In genomic region chr5:170296935-170297588, GRCh38 we compare ENCODE assay signal across 8 cellular contexts. TPM values are rescaled to one million over a fixed set of nuclear protein-coding genes. Genes with fewer than 3 reads are reported as not detected.
DNase-seq lines count a peak whose midpoint lies in the region; ATAC-seq and TF ChIP-seq lines count a peak whose summit lies in the region.

No MANE protein-coding gene starts in this region.

- H3K4me3 Mint-ChIP-seq in activated CD4-positive, alpha-beta T cell treated with anti-CD3 and anti-CD28 coated beads for 36 hours, result peak overlapping the region; percentile 88
- H3K4me3 Mint-ChIP-seq in activated T-helper 2 cell treated with anti-CD3 and anti-CD28 coated beads, Interferon-gamma antibody, Interleukin-2, Interleukin-4, amounts not matched to agents 10 μg/mL and 5 μg/mL and 100 μg/mL, durations not matched to agents 14 hours and 24 hours and 36 hours (ENCODE audit: low read depth), result peak overlapping the region; percentile 98

- intact Hi-C loops in activated CD4-positive, alpha-beta T cell treated with anti-CD3 and anti-CD28 coated beads for 36 hours (cut with DNase I, micrococcal nuclease), result loop anchor here (1.0 to 2.0 kb wide), 5 partner anchors 15 to 34 kb away; no protein-coding TSS in a partner anchor
- intact Hi-C loops in activated T-helper 2 cell treated with anti-CD3 and anti-CD28 coated beads, Interferon-gamma antibody, Interleukin-2, Interleukin-4, amounts not matched to agents 10 μg/mL and 5 μg/mL and 100 μg/mL, durations not matched to agents 14 hours and 24 hours and 36 hours (cut with micrococcal nuclease), result loop anchor here (1.0 to 10.0 kb wide), 3 partner anchors 18 to 492 kb away; no protein-coding TSS in a partner anchor
- intact Hi-C loops in prostate gland (cut with DNase I), result no loop called here

- TF ChIP-seq POLR2A in prostate gland (IDR thresholded peaks at IDR 0.05), result no peak

- no peak for TF ChIP-seq CTCF in prostate gland (IDR thresholded peaks at IDR 0.05)

- no peaks in the 10 kb centered on the region for H3K27me3 Mint-ChIP-seq in activated CD4-positive, alpha-beta T cell treated with anti-CD3 and anti-CD28 coated beads for 36 hours
- no peaks in the 10 kb centered on the region for H3K27me3 Mint-ChIP-seq in activated T-helper 2 cell treated with anti-CD3 and anti-CD28 coated beads, Interferon-gamma antibody, Interleukin-2, Interleukin-4, amounts not matched to agents 10 μg/mL and 5 μg/mL and 100 μg/mL, durations not matched to agents 14 hours and 24 hours and 36 hours (ENCODE audit: low read depth)

- no peaks in the 10 kb centered on the region for H3K36me3 ChIP-seq in prostate gland

- peak; percentile 7 for ATAC-seq in activated CD4-positive, alpha-beta T cell treated with anti-CD3 and anti-CD28 coated beads for 36 hours
- ATAC-seq in HG02884 (IDR thresholded peaks at IDR 0.05; ENCODE audit: unreplicated experiment), result peak; percentile 39

- H3K27ac ChIP-seq in prostate gland, result peak overlapping the region in 1 of 2 donors; percentile 25

- H3K36me3 Mint-ChIP-seq in activated CD4-positive, alpha-beta T cell treated with anti-CD3 and anti-CD28 coated beads for 36 hours (ENCODE audit: low read depth), result peaks cover 50% of the 10 kb centered on the region
- peaks cover 57% of the 10 kb centered on the region for H3K36me3 Mint-ChIP-seq in activated T-helper 2 cell treated with anti-CD3 and anti-CD28 coated beads, Interferon-gamma antibody, Interleukin-2, Interleukin-4, amounts not matched to agents 10 μg/mL and 5 μg/mL and 100 μg/mL, durations not matched to agents 14 hours and 24 hours and 36 hours (ENCODE audit: low read depth)

- CTCF ChIA-PET in activated CD4-positive, alpha-beta T cell treated with anti-CD3 and anti-CD28 coated beads for 36 hours (lab: Charles Lee), result interaction anchor here (0.6 to 13.6 kb wide), 11 partner anchors 9 to 684 kb away, joined by 3 to 180 read pairs (median 11); no protein-coding TSS in a partner anchor

- no peaks in the 10 kb centered on the region for H3K9me3 Mint-ChIP-seq in activated CD4-positive, alpha-beta T cell treated with anti-CD3 and anti-CD28 coated beads for 36 hours (ENCODE audit: low read depth)
- no peaks in the 10 kb centered on the region for H3K9me3 Mint-ChIP-seq in activated T-helper 2 cell treated with anti-CD3 and anti-CD28 coated beads, Interferon-gamma antibody, Interleukin-2, Interleukin-4, amounts not matched to agents 10 μg/mL and 5 μg/mL and 100 μg/mL, durations not matched to agents 14 hours and 24 hours and 36 hours

- H3K4me1 ChIP-seq in prostate gland (replicated peaks), result no peaks in the 10 kb centered on the region

- WGBS in prostate gland, result 86% methylated on average over 12 of the region's 12 CpGs

- H3K9me3 ChIP-seq in prostate gland, result no peaks in the 10 kb centered on the region

- no peak for DNase-seq in activated CD4-positive, alpha-beta T cell treated with anti-CD3 and anti-CD28 coated beads for 36 hours
- no peak for DNase-seq in activated CD4-positive, alpha-beta T cell treated with anti-CD3 and anti-CD28 coated beads for 4 hours
- no peak for DNase-seq in activated T-helper 2 cell treated with anti-CD3 and anti-CD28 coated beads, Interferon-gamma antibody, Interleukin-2, Interleukin-4, amounts not matched to agents 10 μg/mL and 5 μg/mL and 100 μg/mL, durations not matched to agents 14 hours and 24 hours and 36 hours (ENCODE audit: low spot score)
- no peak for DNase-seq in prostate gland (ENCODE audit: low spot score)
- no peak for DNase-seq in ureter (ENCODE audit: low spot score)
- DNase-seq in OCI-M2 (lab: John Stamatoyannopoulos, UW; ENCODE audit: unreplicated experiment), result no peak
- no peak for DNase-seq in H4 (ENCODE audit: low spot score)

- H3K4me1 Mint-ChIP-seq in activated CD4-positive, alpha-beta T cell treated with anti-CD3 and anti-CD28 coated beads for 36 hours, result peaks cover 70% of the 10 kb centered on the region
- peaks cover 64% of the 10 kb centered on the region for H3K4me1 Mint-ChIP-seq in activated T-helper 2 cell treated with anti-CD3 and anti-CD28 coated beads, Interferon-gamma antibody, Interleukin-2, Interleukin-4, amounts not matched to agents 10 μg/mL and 5 μg/mL and 100 μg/mL, durations not matched to agents 14 hours and 24 hours and 36 hours (ENCODE audit: low read depth)

- H3K27me3 ChIP-seq in prostate gland (replicated peaks; ENCODE audit: insufficient read depth), result no peaks in the 10 kb centered on the region

- H3K27ac Mint-ChIP-seq in activated CD4-positive, alpha-beta T cell treated with anti-CD3 and anti-CD28 coated beads for 36 hours, result peak overlapping the region; percentile 97
- H3K27ac Mint-ChIP-seq in activated T-helper 2 cell treated with anti-CD3 and anti-CD28 coated beads, Interferon-gamma antibody, Interleukin-2, Interleukin-4, amounts not matched to agents 10 μg/mL and 5 μg/mL and 100 μg/mL, durations not matched to agents 14 hours and 24 hours and 36 hours, result peak overlapping the region; percentile 87

- POLR2A ChIA-PET in activated CD4-positive, alpha-beta T cell treated with anti-CD3 and anti-CD28 coated beads for 36 hours (lab: Charles Lee), result interaction anchor here (0.7 to 5.1 kb wide), 6 partner anchors 16 to 34 kb away, joined by 3 to 28 read pairs (median 10); no protein-coding TSS in a partner anchor

- peak overlapping the region; percentile 7 to 17 for H3K4me3 ChIP-seq in prostate gland

RNA-seq across cellular contexts. Expression of gene LCP2, which starts 0.5 kb away (rescaled TPM):
- total RNA-seq in activated CD4-positive, alpha-beta T cell treated with anti-CD3 and anti-CD28 coated beads for 36 hours, result 100 to 1,000 TPM; 173 to 232 TPM
- total RNA-seq in activated T-helper 2 cell treated with anti-CD3 and anti-CD28 coated beads, Interferon-gamma antibody, Interleukin-2, Interleukin-4, amounts not matched to agents 10 μg/mL and 5 μg/mL and 100 μg/mL, durations not matched to agents 14 hours and 24 hours and 36 hours, result 239 and 254 TPM in 2 replicates
- 10 to 100 TPM in 1 of 2 donors, 1 to 10 TPM in 1; 3.3 to 11.3 TPM for total RNA-seq in prostate gland
- total RNA-seq in ureter, result 21.7 TPM
- 0.68 and 2.7 TPM in 2 replicates for total RNA-seq in H4 (2014; rRNA removed; shearing (Covaris generic))
